ENCODE assay signal across 17 cellular contexts in the genomic region with DNA sequence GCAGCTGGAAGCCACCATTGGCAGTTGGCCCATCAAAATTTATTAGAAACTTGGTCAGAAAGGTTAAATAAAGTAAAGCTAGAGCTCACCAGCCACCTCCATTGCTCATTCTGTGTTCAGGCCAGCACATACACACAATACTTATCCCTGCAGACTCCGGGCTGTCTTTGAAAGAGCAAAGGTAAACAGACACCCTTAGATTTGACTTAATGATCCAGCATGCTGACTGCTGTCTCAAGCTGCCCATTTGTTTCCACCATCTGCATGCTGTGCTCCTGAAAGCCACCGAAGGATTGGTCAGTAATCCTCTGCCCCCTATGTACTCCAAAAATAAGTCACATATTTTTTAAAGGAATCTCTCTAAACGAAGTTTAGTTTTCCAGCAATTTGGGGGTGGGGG.
A peak's percentile ranks its signal among the peaks of the same experiment; 100 is the strongest.
DNase-seq lines count a peak whose midpoint lies in the region; ATAC-seq and TF ChIP-seq lines count a peak whose summit lies in the region.
"Had no signal": no experiment of that assay in that cellular context is flagged by ENCODE, and none has a peak within 500 bp of the region (broad histone marks: within the 10 kb centered on the region; RNA-seq: fewer than 3 reads in every experiment).

No MANE protein-coding gene starts in this region.

- no peaks in the 10 kb centered on the region for H3K36me3 Mint-ChIP-seq in endodermal cell (ENCODE audit: low read depth)

- no peak overlapping the region for H3K4me2 ChIP-seq in osteoblast (ENCODE audit: insufficient read depth, low read length)

- H3K9ac ChIP-seq in endodermal cell (ENCODE audit: extremely low read depth, low read length, poor library complexity, severe bottlenecking), result no peak overlapping the region

- H3K4me3 Mint-ChIP-seq in endodermal cell, result peak overlapping the region; percentile 91

- WGBS in endodermal cell (ENCODE audit: insufficient coverage in 1 of 2, insufficient read length in 1 of 2), 2 experiments, result 20 to 71% methylated on average over 1 to 3 of the region's 3 CpGs

- TF ChIP-seq CTCF in endodermal cell (conservative IDR thresholded peaks at IDR 0.05) (no peak), osteoblast (IDR thresholded peaks at IDR 0.05; ENCODE audit: extremely low read depth, low read depth, low read length) (no peak)

- H4K20me1 ChIP-seq in osteoblast (ENCODE audit: insufficient read depth, low read length), result no peaks in the 10 kb centered on the region

- H3K4me1 ChIP-seq in endodermal cell (ENCODE audit: control insufficient read depth, insufficient read depth, low read length), result peaks cover 9% of the 10 kb centered on the region
- peaks cover 5% of the 10 kb centered on the region for H3K4me1 ChIP-seq in osteoblast (ENCODE audit: insufficient read depth, low read length)
- H3K4me1 ChIP-seq: BE2C had no signal

- no peaks in the 10 kb centered on the region for H3K9me3 ChIP-seq in endodermal cell (ENCODE audit: control insufficient read depth, low read length)
- H3K9me3 ChIP-seq in osteoblast (ENCODE audit: low read depth, low read length), result no peaks in the 10 kb centered on the region
- H3K9me3 ChIP-seq: BE2C, tibial artery had no signal

- peak; percentile 33 for DNase-seq in DMS53 (lab: John Stamatoyannopoulos, UW)
- DNase-seq in DMS53 treated with DMSO at 0.1 percent for 48 hours (lab: John Stamatoyannopoulos, UW; ENCODE audit: unreplicated experiment), result no peak
- peak; percentile 72 for DNase-seq in NCI-H146 (lab: John Stamatoyannopoulos, UW)
- no peak for DNase-seq in endodermal cell
- DNase-seq in osteoblast (ENCODE audit: insufficient read length, low spot score, missing footprints), result peak; percentile 31
- no peak for DNase-seq in glomerular visceral epithelial cell (ENCODE audit: extremely low spot score)
- DNase-seq: 8988T; activated CD4-positive, CD25-positive, alpha-beta regulatory T cell; BE2C; central memory CD4-positive, alpha-beta T cell; effector memory CD8-positive, alpha-beta T cell; mammary epithelial cell; SHP77; tibial artery had no signal

- no peak overlapping the region for H3K27ac Mint-ChIP-seq in endodermal cell
- H3K27ac Mint-ChIP-seq: effector memory CD8-positive, alpha-beta T cell; T-helper 1 cell treated with Interleukin-12 subunit alpha and Interleukin-12 subunit beta and Interleukin-4 antibody, amounts not matched to agents 30 μg/mL and 1 μg/mL, for 36 hours had no signal

- H3K9me3 Mint-ChIP-seq in endodermal cell, result no peaks in the 10 kb centered on the region
- H3K9me3 Mint-ChIP-seq: effector memory CD8-positive, alpha-beta T cell; T-helper 1 cell treated with Interleukin-12 subunit alpha and Interleukin-12 subunit beta and Interleukin-4 antibody, amounts not matched to agents 30 μg/mL and 1 μg/mL, for 36 hours had no signal

- ATAC-seq in HG03378 (IDR thresholded peaks at IDR 0.05; ENCODE audit: unreplicated experiment) (no peak), HG02938 (IDR thresholded peaks at IDR 0.05; ENCODE audit: unreplicated experiment) (no peak)
- ATAC-seq: effector memory CD8-positive, alpha-beta T cell had no signal

- no peaks in the 10 kb centered on the region for H3K79me2 ChIP-seq in osteoblast (ENCODE audit: insufficient read depth, low read length)

- H3K36me3 ChIP-seq in endodermal cell (ENCODE audit: control insufficient read depth, insufficient read depth, low read length) (no peaks in the 10 kb centered on the region), osteoblast (ENCODE audit: insufficient read depth, low read length) (no peaks in the 10 kb centered on the region)
- H3K36me3 ChIP-seq: BE2C, tibial artery had no signal

- H3K27ac ChIP-seq in endodermal cell (ENCODE audit: low read depth, low read length) (no peak overlapping the region), osteoblast (ENCODE audit: low read depth, low read length) (no peak overlapping the region)

- H3K27me3 Mint-ChIP-seq in endodermal cell (ENCODE audit: insufficient read depth), result peaks cover 40% of the 10 kb centered on the region

- peaks cover 35% of the 10 kb centered on the region for H3K4me1 Mint-ChIP-seq in endodermal cell

- peak overlapping the region; percentile 90 for H3K4me3 ChIP-seq in endodermal cell (ENCODE audit: low read length)
- no peak overlapping the region for H3K4me3 ChIP-seq in osteoblast (ENCODE audit: insufficient read depth, low read length)

- H3K27me3 ChIP-seq in endodermal cell (ENCODE audit: control insufficient read depth, insufficient read depth, low read length, poor library complexity, severe bottlenecking) (no peaks in the 10 kb centered on the region), osteoblast (ENCODE audit: insufficient read depth, low read length) (peaks cover 20% of the 10 kb centered on the region)
- H3K27me3 ChIP-seq: tibial artery had no signal

- no peak overlapping the region for H2AFZ ChIP-seq in osteoblast (ENCODE audit: low read length)

Comparison
In these comparisons a context has a peak if more than half of its experiments do, and no peak if none do; other contexts are left out.
1. DNase-seq: peak in DMS53 (single experiment), NCI-H146 (single experiment) and osteoblast (single experiment); none in DMS53 treated with DMSO at 0.1 percent for 48 hours (single experiment), endodermal cell (single experiment) and glomerular visceral epithelial cell (single experiment).